1 cellular context compared by ENCODE assay signal in the genomic region with DNA sequence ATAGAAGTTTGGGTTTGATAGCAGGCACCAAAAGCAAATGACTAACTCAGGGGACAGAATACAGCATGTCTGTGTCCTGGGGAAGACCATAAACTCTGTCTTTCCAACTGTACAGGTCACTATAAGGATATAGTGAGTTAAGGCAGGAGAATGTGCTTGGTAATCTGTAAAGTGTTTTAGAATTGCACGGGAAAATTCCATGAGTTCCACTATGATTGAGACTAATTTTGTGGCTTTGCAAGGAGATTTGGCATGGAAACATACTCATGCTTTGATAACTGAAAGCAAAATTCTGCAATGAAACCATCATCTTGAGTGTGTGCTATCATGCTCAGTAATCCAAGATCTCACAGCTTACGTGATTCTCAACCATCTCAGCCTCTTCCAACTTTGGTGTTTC.
TF ChIP-seq lines count a peak whose summit lies in the region.

No MANE protein-coding gene starts in this region.

TF ChIP-seq in IMR-90, 13 proteins besides CTCF, POLR2A, EP300 and RAD21 (continued from another document):
- TF ChIP-seq CHD1 (IDR thresholded peaks at IDR 0.05; ENCODE audit: low read depth, low read length) (no peak; the same call in 1 of the 2 replicates), RFX5 (IDR thresholded peaks at IDR 0.05; ENCODE audit: low read depth, low read length) (no peak), MAZ (IDR thresholded peaks at IDR 0.05; ENCODE audit: borderline replicate concordance, low read depth, low read length) (no peak), SMC3 (IDR thresholded peaks at IDR 0.05; ENCODE audit: low read depth, low read length) (no peak), CEBPB (IDR thresholded peaks at IDR 0.05; ENCODE audit: low read depth, low read length) (peak; percentile 47; the same call in 1 of the 2 replicates), MXI1 (IDR thresholded peaks at IDR 0.05; ENCODE audit: borderline replicate concordance, low read depth, low read length) (peak; percentile 12; the same call in 1 of the 2 replicates)
- TF ChIP-seq, protein P1, sequence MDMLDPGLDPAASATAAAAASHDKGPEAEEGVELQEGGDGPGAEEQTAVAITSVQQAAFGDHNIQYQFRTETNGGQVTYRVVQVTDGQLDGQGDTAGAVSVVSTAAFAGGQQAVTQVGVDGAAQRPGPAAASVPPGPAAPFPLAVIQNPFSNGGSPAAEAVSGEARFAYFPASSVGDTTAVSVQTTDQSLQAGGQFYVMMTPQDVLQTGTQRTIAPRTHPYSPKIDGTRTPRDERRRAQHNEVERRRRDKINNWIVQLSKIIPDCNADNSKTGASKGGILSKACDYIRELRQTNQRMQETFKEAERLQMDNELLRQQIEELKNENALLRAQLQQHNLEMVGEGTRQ (IDR thresholded peaks at IDR 0.05; ENCODE audit: low read depth, low read length) = no peak
